29 cellular contexts compared by ENCODE assay signal in the genomic region with DNA sequence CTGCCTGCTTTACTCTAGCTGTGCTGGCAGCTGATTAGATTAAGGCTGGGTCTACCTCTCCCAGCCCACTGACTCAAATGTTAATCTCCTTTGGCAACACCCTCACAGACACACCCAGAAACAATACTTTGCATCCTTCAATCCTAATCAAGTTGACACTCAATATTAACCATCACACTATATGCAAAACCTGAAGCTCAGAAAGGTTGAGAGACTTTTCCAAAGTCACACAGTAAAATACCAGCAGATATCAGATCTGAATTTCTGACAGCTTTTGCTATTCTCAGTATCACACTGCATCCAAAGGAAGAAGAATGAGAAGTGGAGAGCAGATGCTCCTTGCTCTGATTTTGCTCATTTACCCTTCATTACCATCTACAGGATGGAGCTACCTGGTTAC.
"Had no signal": no experiment of that assay in that cellular context is flagged by ENCODE, and none has a peak within 500 bp of the region (broad histone marks: within the 10 kb centered on the region; RNA-seq: fewer than 3 reads in every experiment).

No MANE protein-coding gene starts in this region.

- H3K9me3 Mint-ChIP-seq: natural killer cell; nephron; neural progenitor cell; stimulated activated effector memory CD8-positive, alpha-beta T cell treated with anti-CD3 and anti-CD28 coated beads, Interleukin-12 subunit alpha, Interleukin-12 subunit beta, amount 100 ng/mL, for 72 hours; stimulated activated naive B cell treated with anti-CD40 and anti-IgM and Interleukin-4, amounts not matched to agents 10 μg/mL and 1 μg/mL and 100 μg/mL, for 72 hours; stimulated activated naive CD8-positive, alpha-beta T cell treated with anti-CD3 and anti-CD28 coated beads, Interleukin-15, amount 100 ng/mL, for 72 hours; type B pancreatic cell had no signal

- H3K27me3 ChIP-seq: neural progenitor cell, ovary, right lobe of liver, sigmoid colon, suprapubic skin, testis, tibial artery, transverse colon, upper lobe of right lung, uterus had no signal

- H3K27me3 Mint-ChIP-seq: stimulated activated naive B cell treated with anti-CD40 and anti-IgM and Interleukin-4, amounts not matched to agents 10 μg/mL and 1 μg/mL and 100 μg/mL, for 72 hours; stimulated activated naive CD8-positive, alpha-beta T cell treated with anti-CD3 and anti-CD28 coated beads, Interleukin-15, amount 100 ng/mL, for 72 hours had no signal

- H3K36me3 ChIP-seq: neural progenitor cell, ovary, right lobe of liver, sigmoid colon, suprapubic skin, tibial artery, transverse colon, upper lobe of right lung, uterus had no signal

- DNase-seq: natural killer cell; occipital lobe; ovary; posterior cingulate gyrus; psoas muscle; right cardiac atrium; right lobe of liver; sigmoid colon; small intestine; stimulated activated CD4-positive, alpha-beta T cell treated with anti-CD3 and anti-CD28 coated beads, Interleukin-15, amount 100 ng/mL, for 24 hours; stimulated activated CD4-positive, alpha-beta T cell treated with anti-CD3 and anti-CD28 coated beads, Interleukin-2, amount 100 ng/mL, for 24 hours; stimulated activated CD4-positive, alpha-beta T cell treated with anti-CD3 and anti-CD28 coated beads, Interleukin-2, amount 100 ng/mL, for 48 hours; stimulated activated CD4-positive, alpha-beta T cell treated with anti-CD3 and anti-CD28 coated beads, Interleukin-4, amount 100 ng/mL, for 24 hours; stimulated activated naive B cell treated with anti-CD40 and anti-IgM and Interleukin-4, amounts not matched to agents 10 μg/mL and 1 μg/mL and 100 μg/mL, for 72 hours; stimulated activated naive CD4-positive, alpha-beta T cell treated with Interleukin-2 at 50 U/mL for 16 hours; stimulated activated naive CD8-positive, alpha-beta T cell treated with anti-CD3 and anti-CD28 coated beads, Interleukin-15, amount 100 ng/mL, for 72 hours; substantia nigra; testis; tibial artery; transverse colon; upper lobe of right lung; uterus had no signal

- H3K4me3 Mint-ChIP-seq: natural killer cell; nephron; neural progenitor cell; stimulated activated effector memory CD8-positive, alpha-beta T cell treated with anti-CD3 and anti-CD28 coated beads, Interleukin-12 subunit alpha, Interleukin-12 subunit beta, amount 100 ng/mL, for 72 hours; stimulated activated naive B cell treated with anti-CD40 and anti-IgM and Interleukin-4, amounts not matched to agents 10 μg/mL and 1 μg/mL and 100 μg/mL, for 72 hours; stimulated activated naive CD8-positive, alpha-beta T cell treated with anti-CD3 and anti-CD28 coated beads, Interleukin-15, amount 100 ng/mL, for 72 hours; type B pancreatic cell had no signal

- H3K27ac Mint-ChIP-seq: natural killer cell; nephron; neural progenitor cell; progenitor cell of endocrine pancreas; stimulated activated effector memory CD8-positive, alpha-beta T cell treated with anti-CD3 and anti-CD28 coated beads, Interleukin-12 subunit alpha, Interleukin-12 subunit beta, amount 100 ng/mL, for 72 hours; stimulated activated naive B cell treated with anti-CD40 and anti-IgM and Interleukin-4, amounts not matched to agents 10 μg/mL and 1 μg/mL and 100 μg/mL, for 72 hours; stimulated activated naive CD8-positive, alpha-beta T cell treated with anti-CD3 and anti-CD28 coated beads, Interleukin-15, amount 100 ng/mL, for 72 hours; type B pancreatic cell had no signal

- H3K9me3 ChIP-seq: ovary, psoas muscle, right lobe of liver, sigmoid colon, suprapubic skin, testis, tibial artery, transverse colon, upper lobe of right lung, uterus had no signal

- H3K4me2 ChIP-seq: neural progenitor cell had no signal

- H3K36me3 Mint-ChIP-seq: natural killer cell; neural progenitor cell; stimulated activated effector memory CD8-positive, alpha-beta T cell treated with anti-CD3 and anti-CD28 coated beads, Interleukin-12 subunit alpha, Interleukin-12 subunit beta, amount 100 ng/mL, for 72 hours; stimulated activated naive B cell treated with anti-CD40 and anti-IgM and Interleukin-4, amounts not matched to agents 10 μg/mL and 1 μg/mL and 100 μg/mL, for 72 hours; type B pancreatic cell had no signal

- H3K79me2 ChIP-seq: parathyroid adenoma had no signal

- ATAC-seq: natural killer cell; psoas muscle; stimulated activated effector memory CD8-positive, alpha-beta T cell treated with anti-CD3 and anti-CD28 coated beads, Interleukin-12 subunit alpha, Interleukin-12 subunit beta, amount 100 ng/mL, for 72 hours; stimulated activated naive CD8-positive, alpha-beta T cell treated with anti-CD3 and anti-CD28 coated beads, Interleukin-15, amount 100 ng/mL, for 72 hours had no signal

- H3K9ac ChIP-seq: neural progenitor cell, parathyroid adenoma had no signal

- H3K4me3 ChIP-seq: neural progenitor cell, ovary, psoas muscle, right lobe of liver, sigmoid colon, suprapubic skin, testis, tibial artery, transverse colon, upper lobe of right lung, uterus had no signal

- H3K4me1 Mint-ChIP-seq: stimulated activated effector memory CD8-positive, alpha-beta T cell treated with anti-CD3 and anti-CD28 coated beads, Interleukin-12 subunit alpha, Interleukin-12 subunit beta, amount 100 ng/mL, for 72 hours; stimulated activated naive CD8-positive, alpha-beta T cell treated with anti-CD3 and anti-CD28 coated beads, Interleukin-15, amount 100 ng/mL, for 72 hours had no signal

- H3K27ac ChIP-seq: neural progenitor cell, ovary, parathyroid adenoma, psoas muscle, right lobe of liver, sigmoid colon, suprapubic skin, testis, tibial artery, transverse colon, upper lobe of right lung, uterus had no signal

- H3K4me1 ChIP-seq: neural progenitor cell, parathyroid adenoma, testis, tibial artery, transverse colon, upper lobe of right lung, uterus had no signal
